In genomic region chr10:132176647-132177046, GRCh38 we compare ENCODE assay signal across 17 cellular contexts.
"Had no signal": no experiment of that assay in that cellular context is flagged by ENCODE, and none has a peak within 500 bp of the region (broad histone marks: within the 10 kb centered on the region; RNA-seq: fewer than 3 reads in every experiment).

No MANE protein-coding gene starts in this region.

- H3K4me3 Mint-ChIP-seq: activated CD4-positive, alpha-beta T cell treated with anti-CD3 and anti-CD28 coated beads, Interleukin-2, amount 10 ng/mL, durations not matched to agents 7 days and 5 days; activated CD8-positive, alpha-beta T cell treated with anti-CD3 and anti-CD28 coated beads, Interleukin-2, amount 10 ng/mL, durations not matched to agents 7 days and 5 days; activated naive CD4-positive, alpha-beta T cell treated with anti-CD3 and anti-CD28 coated beads for 36 hours; activated T-cell treated with anti-CD3 and anti-CD28 coated beads, Interleukin-2, amount 50 U/mL, for 24 hours had no signal

- H3K27me3 ChIP-seq: uterus had no signal

- H3K27ac Mint-ChIP-seq: activated CD4-positive, alpha-beta T cell treated with anti-CD3 and anti-CD28 coated beads, Interleukin-2, amount 10 ng/mL, durations not matched to agents 7 days and 5 days; activated CD8-positive, alpha-beta T cell treated with anti-CD3 and anti-CD28 coated beads, Interleukin-2, amount 10 ng/mL, durations not matched to agents 7 days and 5 days; activated naive CD4-positive, alpha-beta T cell treated with anti-CD3 and anti-CD28 coated beads for 36 hours; activated T-cell treated with anti-CD3 and anti-CD28 coated beads, Interleukin-2, amount 50 U/mL, for 24 hours; activated T-helper 2 cell treated with anti-CD3 and anti-CD28 coated beads, Interferon-gamma antibody, Interleukin-2, Interleukin-4, amounts not matched to agents 10 μg/mL and 5 μg/mL and 100 μg/mL, durations not matched to agents 14 hours and 24 hours and 36 hours had no signal

- H3K9me3 ChIP-seq: esophagus squamous epithelium, left ventricle myocardium inferior, tibial nerve, uterus had no signal

- ATAC-seq: activated CD8-positive, alpha-beta T cell treated with anti-CD3 and anti-CD28 coated beads, Interleukin-2, amount 10 ng/mL, durations not matched to agents 7 days and 5 days had no signal

- H3K4me1 Mint-ChIP-seq: activated CD4-positive, alpha-beta T cell treated with anti-CD3 and anti-CD28 coated beads, Interleukin-2, amount 10 ng/mL, durations not matched to agents 7 days and 5 days had no signal

- H3K4me3 ChIP-seq: esophagus squamous epithelium, left ventricle myocardium inferior, tibial nerve, uterus had no signal

- H3K4me1 ChIP-seq: uterus had no signal

- H3K36me3 ChIP-seq: brain microvascular endothelial cell, esophagus squamous epithelium, left ventricle myocardium inferior, tibial nerve, uterus had no signal

- H3K9me3 Mint-ChIP-seq: activated naive CD4-positive, alpha-beta T cell treated with anti-CD3 and anti-CD28 coated beads for 36 hours had no signal

- DNase-seq: activated CD4-positive, alpha-beta T cell treated with anti-CD3 and anti-CD28 coated beads, Interleukin-2, amount 10 ng/mL, durations not matched to agents 7 days and 5 days; activated CD8-positive, alpha-beta T cell treated with anti-CD3 and anti-CD28 coated beads, Interleukin-2, amount 10 ng/mL, durations not matched to agents 7 days and 5 days; activated naive CD4-positive, alpha-beta T cell treated with anti-CD3 and anti-CD28 coated beads for 36 hours; activated T-cell treated with anti-CD3 and anti-CD28 coated beads, Interleukin-2, amount 50 U/mL, for 24 hours; brain microvascular endothelial cell; effector memory CD4-positive, alpha-beta T cell; esophagus squamous epithelium; islet precursor cell; left ventricle myocardium inferior; stimulated activated CD4-positive, alpha-beta T cell treated with anti-CD3 and anti-CD28 coated beads, Interleukin-12 subunit alpha, Interleukin-12 subunit beta, amount 100 ng/mL, for 4 hours; stimulated activated CD4-positive, alpha-beta T cell treated with anti-CD3 and anti-CD28 coated beads, Interleukin-1b, Interleukin-23, amount 100 ng/mL, for 48 hours; stimulated activated CD8-positive, alpha-beta memory T cell treated with anti-CD3 and anti-CD28 coated beads, Interleukin-4, amount 100 ng/mL, for 48 hours; stimulated activated naive CD4-positive, alpha-beta T cell treated with Interleukin-2 at 50 U/mL for 16 hours; T1000; uterus had no signal

- H3K27ac ChIP-seq: brain microvascular endothelial cell, esophagus squamous epithelium, left ventricle myocardium inferior, tibial nerve, uterus had no signal
